ENCODE assay signal across 15 cellular contexts in genomic region chr5:15936505-15937245, GRCh38.
DNase-seq lines count a peak whose midpoint lies in the region; ATAC-seq, FAIRE-seq and TF ChIP-seq lines count a peak whose summit lies in the region.
"Had no signal": no experiment of that assay in that cellular context is flagged by ENCODE, and none has a peak within 500 bp of the region (broad histone marks: within the 10 kb centered on the region; RNA-seq: fewer than 3 reads in every experiment).

No MANE protein-coding gene starts in this region.

- H4K91ac ChIP-seq in H1 (replicated peaks; ENCODE audit: insufficient read length, low read length): no peak overlapping the region

- H4K20me1 ChIP-seq in H1 (replicated peaks in 1 of 2; ENCODE audit: control insufficient read depth in 1 of 2, insufficient read depth in 2 of 2, low read length in 2 of 2): no peaks in the 10 kb centered on the region
- no peaks in the 10 kb centered on the region for H4K20me1 ChIP-seq in PC-3 (ENCODE audit: low read length)
- H4K20me1 ChIP-seq: BLaER1 treated with 17β-estradiol and CSF1 and Interleukin-3, amounts not matched to agents 10 nM and 100 nM had no signal

- no peak overlapping the region for H3K27ac ChIP-seq in H1 (ENCODE audit: low read depth, low read length)
- no peak overlapping the region for H3K27ac ChIP-seq in PC-3 (ENCODE audit: low read length)
- H3K27ac ChIP-seq: BLaER1 treated with 17β-estradiol and CSF1 and Interleukin-3, amounts not matched to agents 10 nM and 100 nM; HL-60 had no signal

- BruUV-seq in PC-3 (replicated peaks; lab: Mats Ljungman, UMichigan): no TSS peak

- H3K9ac ChIP-seq in H1 (replicated peaks in 1 of 4; ENCODE audit: extremely low read depth in 1 of 4, low read depth in 3 of 4, low read length in 3 of 4) (no peak overlapping the region; a peak in 1 of 7 replicates), PC-3 (ENCODE audit: low read length) (no peak overlapping the region)
- H3K9ac ChIP-seq: BLaER1 treated with 17β-estradiol and CSF1 and Interleukin-3, amounts not matched to agents 10 nM and 100 nM had no signal

- H3K4me1 ChIP-seq in H1 (replicated peaks in 1 of 4; ENCODE audit: control insufficient read depth in 3 of 4, insufficient read depth in 4 of 4, low read length in 3 of 4) (peaks cover 0 to 3% (median 0%) of the 10 kb centered on the region in 4 experiments; a peak in 1 of 7 replicates), PC-3 (ENCODE audit: insufficient read depth, low read length) (no peaks in the 10 kb centered on the region)

- H3K36me3 ChIP-seq in H1 (ENCODE audit: control insufficient read depth in 2 of 4, insufficient read depth in 4 of 4, low read length in 3 of 4): peaks cover 0 to 8% (median 2%) of the 10 kb centered on the region in 4 experiments; a peak in 3 of 8 replicates
- H3K36me3 ChIP-seq in PC-3 (ENCODE audit: low read depth, low read length): no peaks in the 10 kb centered on the region
- H3K36me3 ChIP-seq: BLaER1 treated with 17β-estradiol and CSF1 and Interleukin-3, amounts not matched to agents 10 nM and 100 nM had no signal

- H2BK12ac ChIP-seq in H1 (ENCODE audit: low read depth, low read length): no peak overlapping the region

- no peak overlapping the region for H4K5ac ChIP-seq in H1 (ENCODE audit: insufficient read length, low read depth, low read length)

- H2BK20ac ChIP-seq in H1 (ENCODE audit: low read length): no peak overlapping the region

- peak; percentile 31 for ATAC-seq in stimulated activated naive CD8-positive, alpha-beta T cell treated with anti-CD3 and anti-CD28 coated beads, Interleukin-15, amount 100 ng/mL, for 72 hours
- ATAC-seq in stimulated activated naive CD8-positive, alpha-beta T cell treated with anti-CD3 and anti-CD28 coated beads, Interleukin-15, Interleukin-2, amounts not matched to agents 100 U/mL and 50 U/mL, for 24 hours: no peak
- no peak for ATAC-seq in PC-3
- ATAC-seq: HCT116, K562 had no signal

- no peak overlapping the region for H3K4me2 ChIP-seq in H1 (ENCODE audit: insufficient read depth in 1 of 2, low read depth in 2 of 2, low read length in 2 of 2)
- H3K4me2 ChIP-seq in PC-3 (ENCODE audit: low read length): no peak overlapping the region
- H3K4me2 ChIP-seq: BLaER1 treated with 17β-estradiol and CSF1 and Interleukin-3, amounts not matched to agents 10 nM and 100 nM had no signal

- 0 out of 2 replicates have a peak overlapping the region, but pooled peaks have one; percentile 34 for H2AK5ac ChIP-seq in H1 (ENCODE audit: low read depth, low read length)

- no peak overlapping the region for H3K27ac Mint-ChIP-seq in stimulated activated naive CD8-positive, alpha-beta T cell treated with anti-CD3 and anti-CD28 coated beads, Interleukin-15, amount 100 ng/mL, for 72 hours
- H3K27ac Mint-ChIP-seq: CD4-positive, CD25-positive, alpha-beta regulatory T cell had no signal

- intact Hi-C loops in posterior vena cava (cut with DNase I) (no loop called here), PC-3 (cut with micrococcal nuclease) (no loop called here)

- H4K8ac ChIP-seq in H1 (ENCODE audit: extremely low read depth, insufficient read depth, low read length): no peak overlapping the region

- H3K4ac ChIP-seq in H1 (replicated peaks; ENCODE audit: insufficient read length, low read depth, low read length): no peak overlapping the region

- no peak for FAIRE-seq in H1 (lab: Jason Lieb, UNC)
- FAIRE-seq: GM12891, K562 had no signal

- H3K4me3 ChIP-seq in H1 (ENCODE audit: extremely low read depth in 1 of 4, insufficient read depth in 2 of 4, low read depth in 3 of 4, low read length in 4 of 4) (no peak overlapping the region), PC-3 (ENCODE audit: low read length) (no peak overlapping the region)
- H3K4me3 ChIP-seq: BLaER1 treated with 17β-estradiol and CSF1 and Interleukin-3, amounts not matched to agents 10 nM and 100 nM; K562 had no signal

- no peak overlapping the region for H3K4me3 Mint-ChIP-seq in stimulated activated naive CD8-positive, alpha-beta T cell treated with anti-CD3 and anti-CD28 coated beads, Interleukin-15, amount 100 ng/mL, for 72 hours
- H3K4me3 Mint-ChIP-seq: CD4-positive, CD25-positive, alpha-beta regulatory T cell had no signal

- no peak overlapping the region for H3K56ac ChIP-seq in H1 (replicated peaks; ENCODE audit: insufficient read length, low read depth, low read length)

- H3K14ac ChIP-seq in H1 (ENCODE audit: insufficient read length): no peak overlapping the region

- POLR2A ChIA-PET in H1 (lab: Charles Lee; ENCODE audit: partially characterized antibody) (no interaction called here), PC-3 (lab: Charles Lee; ENCODE audit: unreplicated experiment) (no interaction called here)

- H3K23me2 ChIP-seq in H1 (ENCODE audit: low read depth, low read length): 0 out of 2 replicates have a peak, but pooled peaks cover 2% of the 10 kb centered on the region

- no peak for TF ChIP-seq EP300 in H1 (IDR thresholded peaks at IDR 0.05; ENCODE audit: borderline replicate concordance in 1 of 2, low read depth in 2 of 2, low read length in 2 of 2)

- H2BK5ac ChIP-seq in H1 (ENCODE audit: low read depth, low read length): no peak overlapping the region

- H2AFZ ChIP-seq in H1 (ENCODE audit: low read length) (no peak overlapping the region), PC-3 (ENCODE audit: low read length) (no peak overlapping the region)

- no peaks in the 10 kb centered on the region for H3K27me3 Mint-ChIP-seq in stimulated activated naive CD8-positive, alpha-beta T cell treated with anti-CD3 and anti-CD28 coated beads, Interleukin-15, amount 100 ng/mL, for 72 hours
- H3K27me3 Mint-ChIP-seq: CD4-positive, CD25-positive, alpha-beta regulatory T cell had no signal

- H3K4me1 Mint-ChIP-seq in stimulated activated naive CD8-positive, alpha-beta T cell treated with anti-CD3 and anti-CD28 coated beads, Interleukin-15, amount 100 ng/mL, for 72 hours: no peaks in the 10 kb centered on the region
- H3K4me1 Mint-ChIP-seq: CD4-positive, CD25-positive, alpha-beta regulatory T cell had no signal

- TF ChIP-seq RAD21 in H1 (IDR thresholded peaks at IDR 0.05 in 1 of 2, conservative IDR thresholded peaks at IDR 0.05 in 1 of 2; ENCODE audit: low read depth in 2 of 2, low read length in 2 of 2): no peak

- DNase-seq in stimulated activated naive CD8-positive, alpha-beta T cell treated with anti-CD3 and anti-CD28 coated beads, Interleukin-15, amount 100 ng/mL, for 72 hours: no peak
- no peak for DNase-seq in stimulated activated naive CD8-positive, alpha-beta T cell treated with anti-CD3 and anti-CD28 coated beads, Interleukin-15, Interleukin-2, amounts not matched to agents 100 U/mL and 50 U/mL, for 24 hours
- DNase-seq in H1 (ENCODE audit: low read depth in 1 of 2, low spot score in 2 of 2): no peak
- peak; percentile 84 for DNase-seq in posterior vena cava (ENCODE audit: low spot score)
- no peak for DNase-seq in PC-3
- DNase-seq in activated T-cell treated with anti-CD3 and anti-CD28 coated beads, Interleukin-2, amount 50 U/mL, for 48 hours: no peak
- no peak for DNase-seq in T-helper 9 cell
- DNase-seq: 8988T; CD4-positive, CD25-positive, alpha-beta regulatory T cell; GOT3 had no signal

- H3K9me2 ChIP-seq in PC-3 (replicated peaks; ENCODE audit: low read length): no peaks in the 10 kb centered on the region

- no peak overlapping the region for H3K23ac ChIP-seq in H1 (ENCODE audit: insufficient read length)

- TF ChIP-seq CTCF in H1 (IDR thresholded peaks at IDR 0.05; ENCODE audit: control extremely low read depth in 1 of 3, insufficient read depth in 1 of 3, low read depth in 1 of 3, low read length in 3 of 3): no peak
- TF ChIP-seq CTCF in PC-3 (conservative IDR thresholded peaks at IDR 0.05; ENCODE audit: low read depth, low read length): no peak

- H2BK15ac ChIP-seq in H1 (ENCODE audit: low read length): no peak overlapping the region

- CTCF ChIA-PET in H1 (lab: Charles Lee; ENCODE audit: partially characterized antibody): no interaction called here
- CTCF ChIA-PET in PC-3 (lab: Charles Lee): no interaction called here

- peaks cover 4 to 10% of the 10 kb centered on the region in 2 donors for H3K9me3 Mint-ChIP-seq in stimulated activated naive CD8-positive, alpha-beta T cell treated with anti-CD3 and anti-CD28 coated beads, Interleukin-15, amount 100 ng/mL, for 72 hours

- no peak overlapping the region for H3K18ac ChIP-seq in H1 (ENCODE audit: extremely low read depth, low read length)

- 95% methylated on average over 60 of the region's 60 CpGs; no CpG with 5 or more reads in 1 of the 2 experiments for WGBS in H1 (ENCODE audit: extremely low coverage in 1 of 2, insufficient coverage in 1 of 2, insufficient read length in 1 of 2, insufficient replicate concordance in 2 of 2, low coverage in 1 of 2, low lambda C conversion rate in 2 of 2, missing lambda C conversion rate in 1 of 2), 2 experiments

- H3K79me2 ChIP-seq in H1 (ENCODE audit: control insufficient read depth in 1 of 2, insufficient read depth in 2 of 2, low read length in 2 of 2): no peaks in the 10 kb centered on the region
- no peaks in the 10 kb centered on the region for H3K79me2 ChIP-seq in PC-3 (ENCODE audit: low read length)

- H3K27me3 ChIP-seq in H1 (replicated peaks in 1 of 4; ENCODE audit: control insufficient read depth in 3 of 4, extremely low read depth in 1 of 4, insufficient read depth in 3 of 4, low read length in 3 of 4) (no peaks in the 10 kb centered on the region), PC-3 (ENCODE audit: low read length) (no peaks in the 10 kb centered on the region)
- H3K27me3 ChIP-seq: BLaER1 treated with 17β-estradiol and CSF1 and Interleukin-3, amounts not matched to agents 10 nM and 100 nM had no signal

- TF ChIP-seq POLR2A in H1 (IDR thresholded peaks at IDR 0.05; ENCODE audit: control extremely low read depth in 1 of 2, low read depth in 2 of 2, low read length in 2 of 2): no peak

- H3K9me3 ChIP-seq in H1 (ENCODE audit: insufficient read depth in 2 of 2, low read depth in 1 of 2, low read length in 1 of 2) (no peaks in the 10 kb centered on the region; a peak in 1 of 4 replicates), PC-3 (ENCODE audit: low read length) (no peaks in the 10 kb centered on the region; the same call in 1 of the 2 replicates)

- H3F3A ChIP-seq in PC-3 (ENCODE audit: low read length, unreplicated experiment): no peaks in the 10 kb centered on the region

- H3K79me1 ChIP-seq in H1 (ENCODE audit: low read depth, low read length): no peaks in the 10 kb centered on the region

- H2BK120ac ChIP-seq in H1 (replicated peaks; ENCODE audit: low read depth, low read length): no peak overlapping the region

TF ChIP-seq in H1, 55 proteins besides CTCF, POLR2A, EP300 and RAD21 (continues in another document):
- TF ChIP-seq KDM1A (IDR thresholded peaks at IDR 0.05; ENCODE audit: borderline replicate concordance, low read length) (no peak), CHD1 (IDR thresholded peaks at IDR 0.05; ENCODE audit: low read depth, low read length) (no peak), EZH2 (IDR thresholded peaks at IDR 0.05; ENCODE audit: low read depth, low read length, severe bottlenecking) (no peak), CBX5 (IDR thresholded peaks at IDR 0.05; ENCODE audit: low read depth, low read length) (no peak), SIN3A (conservative IDR thresholded peaks at IDR 0.05 in 1 of 2, IDR thresholded peaks at IDR 0.05 in 1 of 2; ENCODE audit: low read depth in 1 of 2, low read length in 2 of 2) (no peak)
